In genomic region chr7:102289051-102289450, GRCh38 we compare ENCODE assay signal across 1 cellular context.
TF ChIP-seq lines count a peak whose summit lies in the region.

No MANE protein-coding gene starts in this region.

TF ChIP-seq in neural cell, 6 proteins besides CTCF, POLR2A, EP300 and RAD21 (continued from another document):
- TF ChIP-seq REST (IDR thresholded peaks at IDR 0.05; ENCODE audit: borderline replicate concordance) (no peak), TAF1 (IDR thresholded peaks at IDR 0.05; ENCODE audit: low read depth) (no peak)
